In the genomic region with DNA sequence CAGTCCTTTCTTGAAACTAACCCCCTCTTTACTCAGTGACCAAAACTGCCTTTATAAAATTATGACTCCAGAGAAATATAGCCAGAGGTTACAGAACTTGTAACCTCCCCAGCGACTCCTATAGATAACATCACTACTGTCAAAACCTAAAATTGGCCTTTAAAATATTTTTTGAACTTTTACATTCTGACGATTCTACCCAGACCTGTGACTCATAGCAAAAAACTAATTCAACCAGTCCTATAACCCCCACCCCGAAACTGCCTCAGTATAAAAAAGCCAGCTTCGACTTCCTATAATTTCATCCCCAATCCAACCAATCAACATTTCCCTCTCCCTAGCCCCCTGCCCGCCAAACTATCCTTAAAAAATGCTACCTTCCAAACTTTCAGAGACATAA, we compare ENCODE assay signal across 1 cellular context.
TF ChIP-seq lines count a peak whose summit lies in the region.

No MANE protein-coding gene starts in this region.

TF ChIP-seq in WTC11, 78 proteins besides CTCF, POLR2A, EP300 and RAD21 (continued from another document):
- TF ChIP-seq ELF4 (CRISPR knock-in tag; IDR thresholded peaks at IDR 0.05; ENCODE audit: low read depth) (no peak), TCF7 (CRISPR knock-in tag; IDR thresholded peaks at IDR 0.05; ENCODE audit: low read depth) (no peak)
- TF ChIP-seq, protein P1, sequence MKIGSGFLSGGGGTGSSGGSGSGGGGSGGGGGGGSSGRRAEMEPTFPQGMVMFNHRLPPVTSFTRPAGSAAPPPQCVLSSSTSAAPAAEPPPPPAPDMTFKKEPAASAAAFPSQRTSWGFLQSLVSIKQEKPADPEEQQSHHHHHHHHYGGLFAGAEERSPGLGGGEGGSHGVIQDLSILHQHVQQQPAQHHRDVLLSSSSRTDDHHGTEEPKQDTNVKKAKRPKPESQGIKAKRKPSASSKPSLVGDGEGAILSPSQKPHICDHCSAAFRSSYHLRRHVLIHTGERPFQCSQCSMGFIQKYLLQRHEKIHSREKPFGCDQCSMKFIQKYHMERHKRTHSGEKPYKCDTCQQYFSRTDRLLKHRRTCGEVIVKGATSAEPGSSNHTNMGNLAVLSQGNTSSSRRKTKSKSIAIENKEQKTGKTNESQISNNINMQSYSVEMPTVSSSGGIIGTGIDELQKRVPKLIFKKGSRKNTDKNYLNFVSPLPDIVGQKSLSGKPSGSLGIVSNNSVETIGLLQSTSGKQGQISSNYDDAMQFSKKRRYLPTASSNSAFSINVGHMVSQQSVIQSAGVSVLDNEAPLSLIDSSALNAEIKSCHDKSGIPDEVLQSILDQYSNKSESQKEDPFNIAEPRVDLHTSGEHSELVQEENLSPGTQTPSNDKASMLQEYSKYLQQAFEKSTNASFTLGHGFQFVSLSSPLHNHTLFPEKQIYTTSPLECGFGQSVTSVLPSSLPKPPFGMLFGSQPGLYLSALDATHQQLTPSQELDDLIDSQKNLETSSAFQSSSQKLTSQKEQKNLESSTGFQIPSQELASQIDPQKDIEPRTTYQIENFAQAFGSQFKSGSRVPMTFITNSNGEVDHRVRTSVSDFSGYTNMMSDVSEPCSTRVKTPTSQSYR (CRISPR knock-in tag; IDR thresholded peaks at IDR 0.05) = no peak
- TF ChIP-seq, protein P2, sequence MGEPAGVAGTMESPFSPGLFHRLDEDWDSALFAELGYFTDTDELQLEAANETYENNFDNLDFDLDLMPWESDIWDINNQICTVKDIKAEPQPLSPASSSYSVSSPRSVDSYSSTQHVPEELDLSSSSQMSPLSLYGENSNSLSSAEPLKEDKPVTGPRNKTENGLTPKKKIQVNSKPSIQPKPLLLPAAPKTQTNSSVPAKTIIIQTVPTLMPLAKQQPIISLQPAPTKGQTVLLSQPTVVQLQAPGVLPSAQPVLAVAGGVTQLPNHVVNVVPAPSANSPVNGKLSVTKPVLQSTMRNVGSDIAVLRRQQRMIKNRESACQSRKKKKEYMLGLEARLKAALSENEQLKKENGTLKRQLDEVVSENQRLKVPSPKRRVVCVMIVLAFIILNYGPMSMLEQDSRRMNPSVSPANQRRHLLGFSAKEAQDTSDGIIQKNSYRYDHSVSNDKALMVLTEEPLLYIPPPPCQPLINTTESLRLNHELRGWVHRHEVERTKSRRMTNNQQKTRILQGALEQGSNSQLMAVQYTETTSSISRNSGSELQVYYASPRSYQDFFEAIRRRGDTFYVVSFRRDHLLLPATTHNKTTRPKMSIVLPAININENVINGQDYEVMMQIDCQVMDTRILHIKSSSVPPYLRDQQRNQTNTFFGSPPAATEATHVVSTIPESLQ (CRISPR knock-in tag; IDR thresholded peaks at IDR 0.05) = no peak
